25 cellular contexts compared by ENCODE assay signal in genomic region chr16:51419768-51420167, GRCh38.
DNase-seq lines count a peak whose midpoint lies in the region; ATAC-seq and TF ChIP-seq lines count a peak whose summit lies in the region.
"Had no signal": no experiment of that assay in that cellular context is flagged by ENCODE, and none has a peak within 500 bp of the region (broad histone marks: within the 10 kb centered on the region; RNA-seq: fewer than 3 reads in every experiment).

No MANE protein-coding gene starts in this region.

- peaks cover 45% of the 10 kb centered on the region for H3K4me1 Mint-ChIP-seq in nephron progenitor cell
- H3K4me1 Mint-ChIP-seq: CD14-positive monocyte; CD8-positive, alpha-beta memory T cell; IgD-negative memory B cell had no signal

- no peak for ATAC-seq in gastrocnemius medialis
- no peak for ATAC-seq in HG03521 (IDR thresholded peaks at IDR 0.05; ENCODE audit: unreplicated experiment)
- no peak for ATAC-seq in HG02642 (IDR thresholded peaks at IDR 0.05; ENCODE audit: poor library complexity, unreplicated experiment)
- ATAC-seq: PC-3, Right ventricle myocardium inferior had no signal

- no peaks in the 10 kb centered on the region for H3K4me1 ChIP-seq in GM23248 (ENCODE audit: insufficient read depth)
- no peaks in the 10 kb centered on the region for H3K4me1 ChIP-seq in gastrocnemius medialis
- H3K4me1 ChIP-seq: BE2C, SJCRH30 had no signal

- DNase-seq in GM23248 (peak; percentile 11), RPMI8226 (peak; percentile 73), epithelial cell of esophagus (ENCODE audit: low read depth) (peak; percentile 59), nephron progenitor cell (no peak), gastrocnemius medialis (no peak), ACHN (no peak)
- DNase-seq: BE2C; CD8-positive, alpha-beta memory T cell; DMS 273 treated with DMSO at 0.1 percent for 48 hours; DMS79 treated with DMSO at 0.1 percent for 48 hours; NCI-H1092 treated with DMSO at 0.1 percent for 48 hours; NCI-H1436; NCI-H187 treated with DMSO at 0.1 percent for 48 hours; NCI-H2171 treated with DMSO at 0.1 percent for 48 hours; NCI-H345; NCI-H510A treated with DMSO at 0.1 percent for 48 hours; NCI-H748 treated with DMSO at 0.1 percent for 48 hours; PC-3; SJCRH30 had no signal

- H3K4me3 ChIP-seq in GM23248 (no peak overlapping the region), epithelial cell of esophagus (ENCODE audit: low read length) (no peak overlapping the region), gastrocnemius medialis (no peak overlapping the region)
- H3K4me3 ChIP-seq: SJCRH30 had no signal

- in situ Hi-C loops in GM23248 (cut with MboI) = no loop called here
- in situ Hi-C loops in gastrocnemius medialis (cut with MboI; ENCODE audit: low sequenced_read_pairs in 4 of 4) = no loop called here
- in situ Hi-C loops in ACHN (cut with HindIII; ENCODE audit: low pct_ligation_motif_present, low pct_unique_long_range_greater_than_20kb, low sequenced_read_pairs) = no loop called here

- H3K4me2 ChIP-seq in GM23248 (ENCODE audit: unreplicated experiment) = no peak overlapping the region
- H3K4me2 ChIP-seq: KMS-11 had no signal

- WGBS in GM23248 (ENCODE audit: low coverage in 1 of 2, low lambda C conversion rate in 2 of 2, missing lambda C conversion rate in 2 of 2), 2 experiments = 51 to 57% methylated on average over 2 of the region's 2 CpGs

- H3K27me3 Mint-ChIP-seq in nephron progenitor cell (ENCODE audit: low read depth, poor library complexity) = peaks cover 5% of the 10 kb centered on the region
- H3K27me3 Mint-ChIP-seq: CD8-positive, alpha-beta memory T cell; IgD-negative memory B cell had no signal

- H3K9me3 ChIP-seq in GM23248 (ENCODE audit: low read depth) (no peaks in the 10 kb centered on the region), gastrocnemius medialis (no peaks in the 10 kb centered on the region)
- H3K9me3 ChIP-seq: BE2C, SJCRH30 had no signal

- H3K27me3 ChIP-seq in GM23248 (replicated peaks; ENCODE audit: insufficient read depth) (no peaks in the 10 kb centered on the region), gastrocnemius medialis (no peaks in the 10 kb centered on the region)
- H3K27me3 ChIP-seq: BE2C had no signal

- H3F3A ChIP-seq in GM23248 (ENCODE audit: insufficient read depth) = no peaks in the 10 kb centered on the region

- H3K36me3 Mint-ChIP-seq in nephron progenitor cell (ENCODE audit: low read depth) = peaks cover 8% of the 10 kb centered on the region
- H3K36me3 Mint-ChIP-seq: CD14-positive monocyte; CD8-positive, alpha-beta memory T cell; IgD-negative memory B cell had no signal

- TF ChIP-seq POLR2A in gastrocnemius medialis (IDR thresholded peaks at IDR 0.05) = no peak

- no peak overlapping the region for H3K27ac ChIP-seq in GM23248
- H3K27ac ChIP-seq in gastrocnemius medialis = no peak overlapping the region
- H3K27ac ChIP-seq: KMS-11, SJCRH30 had no signal

- no peak overlapping the region for H3K9ac ChIP-seq in GM23248
- H3K9ac ChIP-seq: KMS-11 had no signal

- no peak overlapping the region for H2AFZ ChIP-seq in GM23248

- no peak overlapping the region for H3K4me3 Mint-ChIP-seq in nephron progenitor cell
- H3K4me3 Mint-ChIP-seq: CD14-positive monocyte; CD8-positive, alpha-beta memory T cell; IgD-negative memory B cell had no signal

- H3K9me2 ChIP-seq in GM23248 (ENCODE audit: insufficient read depth) = no peaks in the 10 kb centered on the region

- H3K27ac Mint-ChIP-seq in nephron progenitor cell = peak overlapping the region; percentile 36
- H3K27ac Mint-ChIP-seq: CD14-positive monocyte; CD8-positive, alpha-beta memory T cell; IgD-negative memory B cell had no signal

- H3K36me3 ChIP-seq in GM23248 (ENCODE audit: low read depth) = no peaks in the 10 kb centered on the region
- no peaks in the 10 kb centered on the region for H3K36me3 ChIP-seq in gastrocnemius medialis
- H3K36me3 ChIP-seq: BE2C, SJCRH30 had no signal

- intact Hi-C loops in gastrocnemius medialis (cut with DNase I; ENCODE audit: low total_unique reads) = no loop called here

- TF ChIP-seq CTCF in epithelial cell of esophagus (IDR thresholded peaks at IDR 0.05; ENCODE audit: insufficient read depth, low read depth, low read length, missing control alignments) = no peak
- TF ChIP-seq CTCF in nephron progenitor cell (IDR thresholded peaks at IDR 0.05) = no peak
- no peak for TF ChIP-seq CTCF in gastrocnemius medialis (IDR thresholded peaks at IDR 0.05 in 4 of 5, conservative IDR thresholded peaks at IDR 0.05 in 1 of 5)

- H3K9me3 Mint-ChIP-seq in nephron progenitor cell = peaks cover 13% of the 10 kb centered on the region

- no peaks in the 10 kb centered on the region for H3K79me2 ChIP-seq in GM23248 (ENCODE audit: insufficient read depth)

- no peaks in the 10 kb centered on the region for H4K20me1 ChIP-seq in GM23248 (ENCODE audit: insufficient read depth)

Comparison
In these comparisons a context has a peak if more than half of its experiments do, and no peak if none do; other contexts are left out.
1. DNase-seq: peak in GM23248 (single experiment), RPMI8226 (single experiment) and epithelial cell of esophagus (single experiment); none in nephron progenitor cell (single experiment), gastrocnemius medialis (0 of 2) and ACHN (single experiment).